ENCODE assay signal across 15 cellular contexts in the genomic region with DNA sequence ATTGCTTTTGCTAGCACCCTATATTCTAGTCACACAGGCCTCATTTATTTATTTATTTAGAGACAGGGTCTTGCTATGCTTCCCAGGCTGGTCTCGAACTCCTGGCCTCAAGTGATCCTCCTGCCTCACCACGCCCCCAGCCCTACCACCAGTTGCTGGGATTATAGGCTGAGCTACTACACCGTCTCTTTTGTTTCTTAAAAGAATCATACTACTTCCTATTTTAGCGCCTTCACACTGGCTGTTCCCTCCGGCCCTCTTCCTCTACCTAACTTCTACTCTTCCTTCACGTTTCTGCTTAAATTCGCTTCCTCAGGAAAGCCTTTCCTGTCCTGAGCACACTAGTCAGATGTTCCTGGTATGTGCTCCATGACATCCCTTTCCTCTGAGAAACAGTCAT.
"Had no signal": no experiment of that assay in that cellular context is flagged by ENCODE, and none has a peak within 500 bp of the region (broad histone marks: within the 10 kb centered on the region; RNA-seq: fewer than 3 reads in every experiment).

No MANE protein-coding gene starts in this region.

- H3K9me3 Mint-ChIP-seq: activated naive CD4-positive, alpha-beta T cell treated with anti-CD3 and anti-CD28 coated beads, Interleukin-2, amount 50 U/mL, for 24 hours; central memory CD8-positive, alpha-beta T cell; mesothelial cell of epicardium; nephron; stimulated activated naive B cell treated with anti-CD40 and anti-IgM and Interleukin-4, amounts not matched to agents 10 μg/mL and 1 μg/mL and 100 μg/mL, for 72 hours had no signal

- H3K36me3 Mint-ChIP-seq: activated naive CD4-positive, alpha-beta T cell treated with anti-CD3 and anti-CD28 coated beads, Interleukin-2, amount 50 U/mL, for 24 hours; mesothelial cell of epicardium; stimulated activated naive B cell treated with anti-CD40 and anti-IgM and Interleukin-4, amounts not matched to agents 10 μg/mL and 1 μg/mL and 100 μg/mL, for 72 hours had no signal

- H3K27me3 Mint-ChIP-seq: activated naive CD4-positive, alpha-beta T cell treated with anti-CD3 and anti-CD28 coated beads, Interleukin-2, amount 50 U/mL, for 24 hours; central memory CD8-positive, alpha-beta T cell; stimulated activated naive B cell treated with anti-CD40 and anti-IgM and Interleukin-4, amounts not matched to agents 10 μg/mL and 1 μg/mL and 100 μg/mL, for 72 hours had no signal

- H3K27ac Mint-ChIP-seq: activated naive CD4-positive, alpha-beta T cell treated with anti-CD3 and anti-CD28 coated beads, Interleukin-2, amount 50 U/mL, for 24 hours; mesothelial cell of epicardium; stimulated activated naive B cell treated with anti-CD40 and anti-IgM and Interleukin-4, amounts not matched to agents 10 μg/mL and 1 μg/mL and 100 μg/mL, for 72 hours had no signal

- H3K4me1 ChIP-seq: ascending aorta, colonic mucosa, gastrocnemius medialis, sigmoid colon had no signal

- H3K4me1 Mint-ChIP-seq: activated naive CD4-positive, alpha-beta T cell treated with anti-CD3 and anti-CD28 coated beads, Interleukin-2, amount 50 U/mL, for 24 hours; central memory CD8-positive, alpha-beta T cell; mesothelial cell of epicardium; nephron had no signal

- H3K9me3 ChIP-seq: ascending aorta, colonic mucosa, gastrocnemius medialis, left lung, sigmoid colon, thoracic aorta had no signal

- H3K27me3 ChIP-seq: ascending aorta, colonic mucosa, gastrocnemius medialis, left lung, sigmoid colon had no signal

- H3K4me3 ChIP-seq: ascending aorta, colonic mucosa, gastrocnemius medialis, left lung, sigmoid colon, thoracic aorta had no signal

- ATAC-seq: esophagus mucosa; gastrocnemius medialis; left lung; stimulated activated naive B cell treated with anti-CD40 and anti-IgM and Interleukin-4, amounts not matched to agents 10 μg/mL and 1 μg/mL and 100 μg/mL, for 72 hours had no signal

- H3K4me3 Mint-ChIP-seq: activated naive CD4-positive, alpha-beta T cell treated with anti-CD3 and anti-CD28 coated beads, Interleukin-2, amount 50 U/mL, for 24 hours; central memory CD8-positive, alpha-beta T cell; mesothelial cell of epicardium; nephron; stimulated activated naive B cell treated with anti-CD40 and anti-IgM and Interleukin-4, amounts not matched to agents 10 μg/mL and 1 μg/mL and 100 μg/mL, for 72 hours had no signal

- DNase-seq: activated gamma-delta T cell; colonic mucosa; gastrocnemius medialis; kidney; left lung; nucleus accumbens; sigmoid colon; stimulated activated naive B cell treated with anti-CD40 and anti-IgM and Interleukin-4, amounts not matched to agents 10 μg/mL and 1 μg/mL and 100 μg/mL, for 72 hours had no signal

- H3K27ac ChIP-seq: ascending aorta, colonic mucosa, gastrocnemius medialis, left lung, sigmoid colon, thoracic aorta had no signal

- H3K36me3 ChIP-seq: ascending aorta, colonic mucosa, gastrocnemius medialis, left lung, sigmoid colon, thoracic aorta had no signal
